ENCODE assay signal across 23 cellular contexts in the genomic region with DNA sequence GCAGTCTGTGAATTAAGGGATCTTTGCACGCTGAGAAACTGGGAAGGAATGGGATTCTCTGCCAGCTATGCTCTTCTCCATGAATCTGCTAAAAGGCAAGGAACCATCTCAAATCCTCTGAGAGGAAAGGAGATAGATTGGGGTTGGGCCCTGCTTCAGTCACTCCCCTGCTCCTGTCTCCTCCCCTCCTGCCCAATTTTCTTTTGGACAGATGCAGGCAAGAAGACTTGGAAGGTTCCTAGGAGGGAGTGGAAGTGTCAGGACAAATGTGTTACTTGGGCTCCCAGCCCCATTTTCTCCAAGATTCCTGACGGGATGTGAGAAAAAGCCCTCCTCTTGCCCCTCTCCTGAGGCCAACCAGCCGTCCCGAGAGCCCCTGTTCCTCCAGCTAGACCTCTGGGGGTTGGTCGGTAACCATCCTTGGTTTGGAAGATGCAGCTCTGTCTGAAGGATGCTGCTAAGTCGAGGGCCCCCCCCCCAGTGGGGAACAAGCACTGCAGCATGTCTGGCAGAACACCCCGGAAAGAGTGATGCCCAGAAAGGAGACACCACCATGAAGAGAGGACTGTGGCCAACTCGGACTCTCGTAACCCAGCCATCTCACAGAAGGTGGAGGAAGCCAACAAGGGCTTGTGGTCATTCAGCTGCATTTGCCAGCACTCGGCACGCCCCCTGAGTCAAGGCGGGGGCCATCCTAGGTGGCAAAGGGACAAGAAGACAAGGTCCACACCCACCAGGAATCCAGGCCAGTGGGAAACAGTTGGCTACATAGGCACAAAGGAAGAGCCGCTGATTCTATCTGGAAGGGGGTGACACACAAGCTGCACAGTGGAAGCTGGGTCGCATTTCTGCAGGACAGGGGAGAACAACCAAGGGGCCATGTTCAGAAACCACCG. TPM values are rescaled to one million over a fixed set of nuclear protein-coding genes. Genes with fewer than 3 reads are reported as not detected.
DNase-seq lines count a peak whose midpoint lies in the region; ATAC-seq and TF ChIP-seq lines count a peak whose summit lies in the region.
"Had no signal": no experiment of that assay in that cellular context is flagged by ENCODE, and none has a peak within 500 bp of the region (broad histone marks: within the 10 kb centered on the region; RNA-seq: fewer than 3 reads in every experiment).

No MANE protein-coding gene starts in this region.

- H3K27ac ChIP-seq in GM23338 (ENCODE audit: low read depth), result no peak overlapping the region
- H3K27ac ChIP-seq in osteoblast (ENCODE audit: low read depth, low read length), result no peak overlapping the region
- H3K27ac ChIP-seq in MM.1S (ENCODE audit: low read length), result no peak overlapping the region
- no peak overlapping the region for H3K27ac ChIP-seq in aorta (ENCODE audit: low read depth in 1 of 2, low read length in 2 of 2)
- H3K27ac ChIP-seq: BLaER1 treated with 17β-estradiol and CSF1 and Interleukin-3, amounts not matched to agents 10 nM and 100 nM; spleen had no signal

- no peaks in the 10 kb centered on the region for H3K36me3 ChIP-seq in BJ (ENCODE audit: control insufficient read depth, insufficient read depth, low read length)
- H3K36me3 ChIP-seq in GM23338 (ENCODE audit: insufficient read depth), result no peaks in the 10 kb centered on the region
- no peaks in the 10 kb centered on the region for H3K36me3 ChIP-seq in osteoblast (ENCODE audit: insufficient read depth, low read length)
- no peaks in the 10 kb centered on the region for H3K36me3 ChIP-seq in MM.1S (replicated peaks; ENCODE audit: insufficient read depth, low read length)
- no peaks in the 10 kb centered on the region for H3K36me3 ChIP-seq in aorta (ENCODE audit: control insufficient read depth in 1 of 2, insufficient read depth in 2 of 2, low read length in 1 of 2)
- H3K36me3 ChIP-seq: BLaER1 treated with 17β-estradiol and CSF1 and Interleukin-3, amounts not matched to agents 10 nM and 100 nM; spleen had no signal

- intact Hi-C loops in aorta (cut with DNase I), result no loop called here

- H3K4me3 Mint-ChIP-seq in GM23338, result no peak overlapping the region
- H3K4me3 Mint-ChIP-seq: activated B cell treated with CpG ODN at 0.5 μM for 24 hours; activated naive CD8-positive, alpha-beta T cell treated with anti-CD3 and anti-CD28 coated beads for 36 hours; endodermal cell; memory B cell; T-helper 17 cell had no signal

- no peak overlapping the region for H3K9ac ChIP-seq in MM.1S (ENCODE audit: low read length)
- H3K9ac ChIP-seq: BLaER1 treated with 17β-estradiol and CSF1 and Interleukin-3, amounts not matched to agents 10 nM and 100 nM had no signal

- ATAC-seq in GM23338 (no peak), aorta (ENCODE audit: low FRiP score) (no peak), GM18498 (IDR thresholded peaks at IDR 0.05; ENCODE audit: unreplicated experiment) (no peak)
- ATAC-seq: naive thymus-derived CD8-positive, alpha-beta T cell; T-helper 17 cell had no signal

- H3K79me2 ChIP-seq in GM23338 (replicated peaks; ENCODE audit: insufficient read depth) (no peaks in the 10 kb centered on the region), osteoblast (ENCODE audit: insufficient read depth, low read length) (no peaks in the 10 kb centered on the region), MM.1S (ENCODE audit: low read length) (no peaks in the 10 kb centered on the region)

- H2AFZ ChIP-seq in GM23338 (0 out of 2 replicates have a peak overlapping the region, but pooled peaks have one; percentile 43), osteoblast (ENCODE audit: low read length) (no peak overlapping the region), MM.1S (ENCODE audit: low read length) (no peak overlapping the region)

- CTCF ChIA-PET in BJ (lab: Yijun Ruan, JAX), result interaction anchor here (0.7 to 1.8 kb wide), 7 partner anchors 13 to 110 kb away, joined by 3 to 6 read pairs (median 3); no protein-coding TSS in a partner anchor

- 65 to 67% methylated on average over 15 of the region's 15 CpGs for WGBS in aorta, 2 donors

- H4K20me1 ChIP-seq in GM23338 (replicated peaks; ENCODE audit: insufficient read depth) (no peaks in the 10 kb centered on the region), osteoblast (ENCODE audit: insufficient read depth, low read length) (no peaks in the 10 kb centered on the region), MM.1S (ENCODE audit: insufficient read depth, low read length) (no peaks in the 10 kb centered on the region)
- H4K20me1 ChIP-seq: BLaER1 treated with 17β-estradiol and CSF1 and Interleukin-3, amounts not matched to agents 10 nM and 100 nM had no signal

- H3K36me3 Mint-ChIP-seq in GM23338 (ENCODE audit: low read depth), result no peaks in the 10 kb centered on the region
- H3K36me3 Mint-ChIP-seq: activated naive CD8-positive, alpha-beta T cell treated with anti-CD3 and anti-CD28 coated beads for 36 hours; naive thymus-derived CD8-positive, alpha-beta T cell had no signal

- TF ChIP-seq CTCF in BJ (IDR thresholded peaks at IDR 0.05; ENCODE audit: insufficient read depth, low read depth, low read length), result peak; percentile 21; the same call in 1 of the 2 replicates
- peak in 1 of 2 experiments; percentile 21; a peak in 2 of 4 replicates for TF ChIP-seq CTCF in GM23338 (conservative IDR thresholded peaks at IDR 0.05; ENCODE audit: low read depth in 2 of 2)
- TF ChIP-seq CTCF in osteoblast (IDR thresholded peaks at IDR 0.05; ENCODE audit: extremely low read depth, low read depth, low read length), result peak; percentile 24
- TF ChIP-seq CTCF in MM.1S (IDR thresholded peaks at IDR 0.05; ENCODE audit: low read length), result no peak

- peaks cover 15% of the 10 kb centered on the region for H3K4me1 Mint-ChIP-seq in GM23338

- no peak overlapping the region for H3K4me2 ChIP-seq in GM23338
- no peak overlapping the region for H3K4me2 ChIP-seq in osteoblast (ENCODE audit: insufficient read depth, low read length)
- H3K4me2 ChIP-seq in MM.1S (ENCODE audit: low read depth, low read length), result no peak overlapping the region
- H3K4me2 ChIP-seq: BLaER1 treated with 17β-estradiol and CSF1 and Interleukin-3, amounts not matched to agents 10 nM and 100 nM had no signal

- POLR2A ChIA-PET in BJ (lab: Charles Lee), result interaction anchor here (0.5 kb wide), 1 partner anchor 11 kb away, joined by 4 read pairs; no protein-coding TSS in a partner anchor

- H3K27ac Mint-ChIP-seq in GM23338, result no peak overlapping the region
- H3K27ac Mint-ChIP-seq: activated B cell treated with CpG ODN at 0.5 μM for 24 hours; activated naive CD8-positive, alpha-beta T cell treated with anti-CD3 and anti-CD28 coated beads for 36 hours; endodermal cell; memory B cell; T-helper 17 cell had no signal

- no peak for DNase-seq in BJ (ENCODE audit: low read depth)
- no peak for DNase-seq in GM23338 (ENCODE audit: low spot score)
- DNase-seq in activated CD8-positive, alpha-beta memory T cell treated with anti-CD3 and anti-CD28 coated beads, Interleukin-2, amount 50 U/mL, for 48 hours, result peak; percentile 42
- peak; percentile 49 for DNase-seq in osteoblast (ENCODE audit: insufficient read length, low spot score, missing footprints)
- DNase-seq in MM.1S, result no peak
- no peak for DNase-seq in aorta
- DNase-seq in stimulated activated CD4-positive, alpha-beta T cell treated with anti-CD3 and anti-CD28 coated beads, Interleukin-2, amount 100 ng/mL, for 48 hours, result no peak
- DNase-seq: activated B cell treated with CpG ODN at 0.5 μM for 24 hours; activated naive CD8-positive, alpha-beta T cell treated with anti-CD3 and anti-CD28 coated beads for 36 hours; Calu3; endodermal cell; KBM-7; MV-4-11; naive thymus-derived CD8-positive, alpha-beta T cell; NCI-H1694; NCI-H82; SHP77 treated with DMSO at 0.1 percent for 48 hours; spleen; T-helper 17 cell had no signal

- H3F3A ChIP-seq in GM23338 (replicated peaks; ENCODE audit: low read depth) (peaks cover 7% of the 10 kb centered on the region; the same call in 1 of the 2 replicates), MM.1S (ENCODE audit: insufficient read depth, low read length) (no peaks in the 10 kb centered on the region)

- no peaks in the 10 kb centered on the region; the same call in 1 of the 2 replicates for H3K4me1 ChIP-seq in GM23338 (ENCODE audit: insufficient read depth)
- peaks cover 7% of the 10 kb centered on the region for H3K4me1 ChIP-seq in osteoblast (ENCODE audit: insufficient read depth, low read length)
- no peaks in the 10 kb centered on the region for H3K4me1 ChIP-seq in MM.1S (ENCODE audit: low read length)
- no peaks in the 10 kb centered on the region for H3K4me1 ChIP-seq in aorta (ENCODE audit: control insufficient read depth in 1 of 2, insufficient read depth in 2 of 2, low read length in 2 of 2)

- H3K27me3 Mint-ChIP-seq in GM23338 (ENCODE audit: insufficient read depth, low read depth, poor library complexity), result peaks cover 12% of the 10 kb centered on the region

- H3K9me2 ChIP-seq in GM23338 (ENCODE audit: insufficient read depth), result no peaks in the 10 kb centered on the region
- no peaks in the 10 kb centered on the region for H3K9me2 ChIP-seq in MM.1S (replicated peaks; ENCODE audit: insufficient read depth, low read length)

- no peaks in the 10 kb centered on the region for H3K9me3 ChIP-seq in osteoblast (ENCODE audit: low read depth, low read length)
- no peaks in the 10 kb centered on the region for H3K9me3 ChIP-seq in MM.1S (replicated peaks; ENCODE audit: insufficient read depth, low read length)
- H3K9me3 ChIP-seq in aorta (ENCODE audit: control insufficient read depth, low read length), result no peaks in the 10 kb centered on the region
- H3K9me3 ChIP-seq: BLaER1 treated with 17β-estradiol and CSF1 and Interleukin-3, amounts not matched to agents 10 nM and 100 nM; spleen had no signal

- H3K27me3 ChIP-seq in BJ (ENCODE audit: control insufficient read depth, insufficient read depth, low read length) (peaks cover 8% of the 10 kb centered on the region), GM23338 (ENCODE audit: insufficient read depth) (no peaks in the 10 kb centered on the region), osteoblast (ENCODE audit: insufficient read depth, low read length) (peaks cover 20% of the 10 kb centered on the region), MM.1S (replicated peaks; ENCODE audit: insufficient read depth, low read length) (0 out of 2 replicates have a peak, but pooled peaks cover 5% of the 10 kb centered on the region), aorta (ENCODE audit: control insufficient read depth in 1 of 2, insufficient read depth in 2 of 2, low read length in 1 of 2) (no peaks in the 10 kb centered on the region)

- H3K4me3 ChIP-seq in BJ (ENCODE audit: low read depth, low read length) (no peak overlapping the region), GM23338 (no peak overlapping the region), osteoblast (ENCODE audit: insufficient read depth, low read length) (no peak overlapping the region), MM.1S (ENCODE audit: low read length) (no peak overlapping the region), aorta (ENCODE audit: low read length in 2 of 2) (no peak overlapping the region)
- H3K4me3 ChIP-seq: BLaER1 treated with 17β-estradiol and CSF1 and Interleukin-3, amounts not matched to agents 10 nM and 100 nM; spleen had no signal

- no peaks in the 10 kb centered on the region for H3K9me3 Mint-ChIP-seq in GM23338
- H3K9me3 Mint-ChIP-seq: activated B cell treated with CpG ODN at 0.5 μM for 24 hours; activated naive CD8-positive, alpha-beta T cell treated with anti-CD3 and anti-CD28 coated beads for 36 hours had no signal

RNA-seq across cellular contexts. Expression of a gene that starts 43.7 kb away (rescaled TPM):
- polyA plus RNA-seq in BJ (2011; rRNA removed) (0.45 and 0.83 TPM in 2 replicates), GM23338 (2016; fragmentation: Nextera tagmentation; extraction: Ambion mirVana) (17.3 and 21.1 TPM in 2 replicates), aorta (10 to 100 TPM; 14.8 to 19.1 TPM)
- polyA minus RNA-seq in BJ (2011; rRNA and poly(A)+ RNA removed), result 0.90 and 0.98 TPM in 2 replicates
- 34.3 and 46.5 TPM in 2 replicates for total RNA-seq in GM23338 (2014; rRNA removed; shearing (Covaris generic))
- total RNA-seq in osteoblast (0.29 and 0.72 TPM in 2 replicates), aorta (10 to 100 TPM; 47.1 to 80.7 TPM)
- total RNA-seq: pulmonary artery endothelial cell had no signal

Comparison
In these comparisons a context has a peak if more than half of its experiments do, and no peak if none do; other contexts are left out.
1. DNase-seq: peak in activated CD8-positive, alpha-beta memory T cell treated with anti-CD3 and anti-CD28 coated beads, Interleukin-2, amount 50 U/mL, for 48 hours (single experiment) and osteoblast (single experiment); none in BJ (single experiment), GM23338 (single experiment), MM.1S (single experiment), aorta (0 of 2) and stimulated activated CD4-positive, alpha-beta T cell treated with anti-CD3 and anti-CD28 coated beads, Interleukin-2, amount 100 ng/mL, for 48 hours (0 of 2).
2. RNA of a gene that starts 43.7 kb away (total RNA-seq): 47.1 to 80.7 TPM in aorta and 34.3 to 46.5 TPM in GM23338; 0.29 to 0.72 TPM in osteoblast; every median in the first group is over 10 times any median in the second.